17 cellular contexts compared by ENCODE assay signal in the genomic region with DNA sequence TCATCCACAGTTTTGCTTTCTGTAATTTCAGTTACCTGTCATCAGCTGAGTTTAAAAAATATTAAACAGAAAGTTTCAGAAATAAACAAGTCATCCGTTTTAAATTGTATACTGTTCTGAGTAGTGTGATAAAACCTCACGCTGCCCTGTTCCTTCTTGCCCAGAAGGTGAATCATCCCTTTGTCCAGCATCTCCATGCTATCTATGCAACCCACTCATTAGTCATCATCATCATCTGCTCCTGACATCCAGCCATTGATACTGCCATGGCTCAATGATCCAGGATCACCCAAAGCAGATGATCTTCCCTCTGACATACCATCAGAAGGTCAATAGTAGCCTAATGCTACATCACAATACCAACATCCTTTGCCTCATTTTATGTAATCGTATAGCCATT.
"Had no signal": no experiment of that assay in that cellular context is flagged by ENCODE, and none has a peak within 500 bp of the region (broad histone marks: within the 10 kb centered on the region; RNA-seq: fewer than 3 reads in every experiment).

No MANE protein-coding gene starts in this region.

- FAIRE-seq: frontal cortex, kidney, TTC549 had no signal

- H3K27me3 ChIP-seq: ascending aorta, cardiac muscle cell, transverse colon, vagina had no signal

- DNase-seq: activated CD4-positive, alpha-beta T cell treated with anti-CD3 and anti-CD28 coated beads for 36 hours; activated CD4-positive, alpha-beta T cell treated with anti-CD3 and anti-CD28 coated beads, Interleukin-2, amount 50 U/mL, for 48 hours; activated gamma-delta T cell; dermis blood vessel endothelial cell; effector memory CD4-positive, alpha-beta T cell; head of caudate nucleus; kidney; left ventricle myocardium superior; right cardiac atrium; transverse colon had no signal

- H3K27ac ChIP-seq: ascending aorta, cardiac muscle cell, prostate gland, transverse colon, vagina had no signal

- H3K4me3 ChIP-seq: ascending aorta, cardiac muscle cell, prostate gland, transverse colon, vagina had no signal

- H3K9me3 ChIP-seq: ascending aorta, prostate gland, transverse colon, vagina had no signal

- H3K36me3 ChIP-seq: ascending aorta, cardiac muscle cell, prostate gland, transverse colon, vagina had no signal

- ATAC-seq: activated CD4-positive, alpha-beta T cell treated with anti-CD3 and anti-CD28 coated beads for 36 hours; left ventricle myocardium superior; right cardiac atrium; WTC11 had no signal

- H3K4me1 ChIP-seq: ascending aorta, prostate gland, transverse colon, vagina had no signal
